In the genomic region with DNA sequence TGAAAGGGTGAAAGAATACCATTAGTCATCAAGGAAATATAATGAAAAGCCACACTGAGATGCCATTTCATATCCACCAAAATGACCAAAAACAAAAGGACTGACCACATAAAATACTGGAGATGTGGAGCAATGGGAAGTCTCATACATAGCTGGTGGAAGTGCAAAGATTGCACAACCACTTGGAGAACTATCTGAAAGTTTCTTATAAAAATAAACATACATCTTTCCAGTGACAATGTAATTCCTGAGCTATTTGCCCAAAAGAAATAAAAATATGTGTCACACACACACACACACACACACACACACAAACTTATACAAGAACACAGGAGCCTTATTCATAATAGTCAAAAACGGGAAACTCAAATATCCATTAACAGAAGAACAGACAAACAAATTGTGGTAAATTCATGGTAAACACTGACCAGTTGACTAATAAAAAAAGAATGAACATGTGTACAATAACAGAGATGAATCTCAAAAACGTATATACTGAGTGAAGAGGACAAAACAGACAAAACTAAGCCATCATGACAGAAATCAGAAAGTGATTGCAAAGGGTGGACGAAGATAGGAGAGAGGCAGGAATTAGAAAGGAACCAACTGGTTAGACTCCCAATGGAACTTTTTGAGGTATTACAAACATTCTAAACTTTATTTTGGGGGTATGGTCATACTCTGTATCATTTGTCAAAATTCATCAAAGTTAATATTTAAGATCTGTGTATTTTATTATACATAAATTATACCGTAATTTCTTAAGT, we compare ENCODE assay signal across 9 cellular contexts. TPM values are rescaled to one million over a fixed set of nuclear protein-coding genes. Genes with fewer than 3 reads are reported as not detected.
DNase-seq lines count a peak whose midpoint lies in the region; ATAC-seq, FAIRE-seq and TF ChIP-seq lines count a peak whose summit lies in the region.
"Had no signal": no experiment of that assay in that cellular context is flagged by ENCODE, and none has a peak within 500 bp of the region (broad histone marks: within the 10 kb centered on the region; RNA-seq: fewer than 3 reads in every experiment).

No MANE protein-coding gene starts in this region.

- H3K36me3 ChIP-seq in mammary epithelial cell (ENCODE audit: insufficient read depth, low read length) (peaks cover 3% of the 10 kb centered on the region), HepG2 (replicated peaks in 1 of 2; ENCODE audit: control insufficient read depth in 1 of 2, insufficient read depth in 2 of 2, low read length in 2 of 2) (no peaks in the 10 kb centered on the region; a peak in 2 of 5 replicates), Peyer's patch (no peaks in the 10 kb centered on the region)

- dilution Hi-C loops in mammary epithelial cell (cut with HindIII; ENCODE audit: low sequenced_read_pairs) = no loop called here

- intact Hi-C loops in mammary epithelial cell (cut with micrococcal nuclease) = no loop called here
- intact Hi-C loops in HepG2 (cut with micrococcal nuclease; ENCODE audit: unreplicated experiment) = loop anchor here (1.0 kb wide), 1 partner anchor 20 kb away; no protein-coding TSS in a partner anchor

- H3K9ac ChIP-seq in mammary epithelial cell (ENCODE audit: insufficient read depth, low read length) = no peak overlapping the region
- H3K9ac ChIP-seq in HepG2 (ENCODE audit: insufficient read depth, low read depth, low read length) = no peak overlapping the region

- H3K4me1 ChIP-seq in mammary epithelial cell (ENCODE audit: insufficient read depth, low read length) (peaks cover 7% of the 10 kb centered on the region), HepG2 (ENCODE audit: insufficient read depth, low read length) (peaks cover 75% of the 10 kb centered on the region), Peyer's patch (peaks cover 0 to 21% (median 0%) of the 10 kb centered on the region in 4 donors)

- peak overlapping the region; percentile 17 for H3K4me2 ChIP-seq in mammary epithelial cell (ENCODE audit: insufficient read depth, low read depth, low read length)
- peak overlapping the region; percentile 76 for H3K4me2 ChIP-seq in HepG2 (ENCODE audit: low read depth, low read length)

- TF ChIP-seq RAD21 in Ishikawa (IDR thresholded peaks at IDR 0.05; ENCODE audit: low read depth) (no peak), HepG2 (CRISPR knock-in tag; IDR thresholded peaks at IDR 0.05) (no peak)

- no peak for TF ChIP-seq CTCF in mammary epithelial cell (conservative IDR thresholded peaks at IDR 0.05 in 1 of 2, IDR thresholded peaks at IDR 0.05 in 1 of 2; ENCODE audit: extremely low read depth in 1 of 2, insufficient read depth in 1 of 2, low read depth in 1 of 2, low read length in 2 of 2)
- no peak for TF ChIP-seq CTCF in HepG2 (CRISPR knock-in tag; IDR thresholded peaks at IDR 0.05)
- no peak for TF ChIP-seq CTCF in Peyer's patch (IDR thresholded peaks at IDR 0.05)

- H4K20me1 ChIP-seq in mammary epithelial cell (ENCODE audit: insufficient read depth, low read length) (peaks cover 4% of the 10 kb centered on the region), HepG2 (ENCODE audit: insufficient read depth, low read length) (peaks cover 6% of the 10 kb centered on the region)

- TF ChIP-seq EP300 in Ishikawa (IDR thresholded peaks at IDR 0.05; ENCODE audit: borderline replicate concordance) (no peak), HepG2 (IDR thresholded peaks at IDR 0.05; ENCODE audit: low read depth in 2 of 2, low read length in 2 of 2) (no peak; a peak in 1 of 4 replicates), HepG2 (CRISPR knock-in tag; IDR thresholded peaks at IDR 0.05; ENCODE audit: borderline replicate concordance) (no peak)

- ATAC-seq in HepG2 (peak; percentile 58), HG03571 (IDR thresholded peaks at IDR 0.05; ENCODE audit: unreplicated experiment) (no peak)

- no peak for TF ChIP-seq POLR2A in HepG2 (IDR thresholded peaks at IDR 0.05; ENCODE audit: insufficient read depth in 1 of 2, low read depth in 2 of 2, low read length in 2 of 2)
- no peak for TF ChIP-seq POLR2A in Peyer's patch (IDR thresholded peaks at IDR 0.05)

- H3K27me3 ChIP-seq in mammary epithelial cell (ENCODE audit: insufficient read depth, low read length) (no peaks in the 10 kb centered on the region), HepG2 (ENCODE audit: control insufficient read depth in 1 of 2, insufficient read depth in 2 of 2, low read length in 2 of 2) (no peaks in the 10 kb centered on the region), Peyer's patch (no peaks in the 10 kb centered on the region)

- peaks cover 97% of the 10 kb centered on the region for H3K79me2 ChIP-seq in mammary epithelial cell (ENCODE audit: insufficient read depth, low read length)
- peaks cover 98% of the 10 kb centered on the region for H3K79me2 ChIP-seq in HepG2 (ENCODE audit: insufficient read depth, low read length)

- 84% methylated on average over 4 of the region's 4 CpGs for WGBS in mammary epithelial cell (ENCODE audit: low coverage, missing lambda C conversion rate)
- WGBS in HepG2 (ENCODE audit: low lambda C conversion rate) = 45% methylated on average over 4 of the region's 4 CpGs

- in situ Hi-C loops in mammary epithelial cell (cut with MboI; ENCODE audit: low sequenced_read_pairs in 2 of 2) (no loop called here), HepG2 (cut with HindIII; ENCODE audit: extremely low pct_ligation_motif_present, low pct_unique_long_range_greater_than_20kb) (no loop called here)

- BruUV-seq in mammary epithelial cell (replicated peaks; lab: Mats Ljungman, UMichigan) (no TSS peak), HepG2 (replicated peaks; lab: Mats Ljungman, UMichigan) (no TSS peak)

- no peak overlapping the region for H2AFZ ChIP-seq in mammary epithelial cell (ENCODE audit: low read depth, low read length)
- H2AFZ ChIP-seq in HepG2 (ENCODE audit: low read length) = no peak overlapping the region

- POLR2A ChIA-PET in HepG2 (lab: Yijun Ruan, JAX) = interaction anchor here (0.6 kb wide), 1 partner anchor 97 kb away, joined by 4 read pairs; no protein-coding TSS in a partner anchor

- CTCF ChIA-PET in mammary epithelial cell (lab: Charles Lee; ENCODE audit: low non-redundant PET) = no interaction called here
- CTCF ChIA-PET in HepG2 (lab: Yijun Ruan, JAX; ENCODE audit: low intra/inter-chr PET ratio, low total read pairs) = no interaction called here

- DNase-seq in AG20443 (ENCODE audit: low spot score) (peak; percentile 68), mammary epithelial cell (peak; percentile 51), HepG2 (ENCODE audit: low spot score) (peak; percentile 53), NCI-H1105 treated with DMSO at 0.1 percent for 48 hours (lab: John Stamatoyannopoulos, UW) (no peak), Peyer's patch (no peak), NCI-H510A treated with DMSO at 0.1 percent for 48 hours (lab: John Stamatoyannopoulos, UW) (no peak)

- no peak overlapping the region for H3K27ac ChIP-seq in mammary epithelial cell (ENCODE audit: insufficient read depth, low read depth, low read length)
- H3K27ac ChIP-seq in HepG2 (ENCODE audit: extremely low read length, insufficient read depth, low read length) = peak overlapping the region; percentile 45
- no peak overlapping the region for H3K27ac ChIP-seq in Peyer's patch

- H3K9me3 ChIP-seq in mammary epithelial cell (replicated peaks; ENCODE audit: insufficient read depth, low read length) (no peaks in the 10 kb centered on the region), HepG2 (ENCODE audit: low read length) (no peaks in the 10 kb centered on the region), Peyer's patch (no peaks in the 10 kb centered on the region)

- FAIRE-seq in HepG2 (lab: Jason Lieb, UNC) = no peak
- FAIRE-seq: urothelium cell line had no signal

- H3K4me3 ChIP-seq in mammary epithelial cell (replicated peaks in 1 of 3; ENCODE audit: insufficient read depth in 1 of 3, low read depth in 2 of 3, low read length in 3 of 3) (no peak overlapping the region), HepG2 (replicated peaks in 1 of 3; ENCODE audit: insufficient read depth in 1 of 3, low read depth in 2 of 3, low read length in 3 of 3) (no peak overlapping the region), Peyer's patch (no peak overlapping the region)

TF ChIP-seq in Ishikawa, 13 proteins besides CTCF, POLR2A, EP300 and RAD21:
- no peak for TF ChIP-seq FOXM1 (IDR thresholded peaks at IDR 0.05; ENCODE audit: borderline replicate concordance, low read depth)
- no peak for TF ChIP-seq TEAD4 (IDR thresholded peaks at IDR 0.05)
- TF ChIP-seq CEBPB (IDR thresholded peaks at IDR 0.05) = peak; percentile 72; the same call in 1 of the 2 replicates
- no peak for TF ChIP-seq TAF1 (IDR thresholded peaks at IDR 0.05; ENCODE audit: low read depth)

TF ChIP-seq in HepG2, 621 proteins besides CTCF, POLR2A, EP300 and RAD21 (continues in another document):
- TF ChIP-seq ZNF501 (CRISPR knock-in tag; IDR thresholded peaks at IDR 0.05) = no peak
- peak; percentile 90 for TF ChIP-seq CEBPB (IDR thresholded peaks at IDR 0.05; ENCODE audit: borderline replicate concordance, low read depth, low read length)
- no peak for TF ChIP-seq GABPA (IDR thresholded peaks at IDR 0.05; ENCODE audit: low read depth, low read length)
- no peak for TF ChIP-seq GABPA (CRISPR knock-in tag; IDR thresholded peaks at IDR 0.05; ENCODE audit: low read depth)

RNA-seq across cellular contexts. Expression of gene WASL, which starts 21.5 kb away (rescaled TPM):
- total RNA-seq in mammary epithelial cell (10 to 100 TPM; 26.3 to 45.6 TPM), HepG2 (2016; rRNA removed; fragmentation: Illumina TruSeq; extraction: Trizol) (12.8 and 18.7 TPM in 2 replicates), Peyer's patch (10 to 100 TPM; 33.8 to 60.2 (median 51.5) TPM)
- polyA plus RNA-seq in mammary epithelial cell (13.2 TPM), HepG2 (2011; rRNA removed) (7.4 and 7.9 TPM in 2 replicates)
- 18.0 TPM for polyA minus RNA-seq in mammary epithelial cell
- 3.0 and 3.2 TPM in 2 replicates for total RNA-seq in HepG2 (2016; cell fraction: cytosol; rRNA removed; fragmentation: Illumina TruSeq; extraction: Trizol; ENCODE audit: low read depth)
- total RNA-seq in HepG2 (2016; cell fraction: insoluble cytoplasmic fraction; rRNA removed; fragmentation: Illumina TruSeq; extraction: Trizol) = 13.0 and 16.0 TPM in 2 replicates
- total RNA-seq in HepG2 (2016; cell fraction: membrane; rRNA removed; fragmentation: Illumina TruSeq; extraction: Trizol) = 15.3 and 16.6 TPM in 2 replicates
- 19.0 and 19.2 TPM in 2 replicates for total RNA-seq in HepG2 (2016; cell fraction: nucleus; rRNA removed; fragmentation: Illumina TruSeq; extraction: Trizol)
- polyA plus RNA-seq in HepG2 (2011; cell fraction: cytosol; rRNA removed) = 3.5 and 5.6 TPM in 2 replicates
- polyA plus RNA-seq in HepG2 (2011; cell fraction: nucleus; rRNA removed) = 5.9 and 6.1 TPM in 2 replicates
- 16.9 and 18.9 TPM in 2 replicates for polyA plus RNA-seq in HepG2 (2012)
- 1.6 and 2.1 TPM in 2 replicates for polyA plus RNA-seq in HepG2 (2016; cell fraction: cytosol; fragmentation: Illumina TruSeq; extraction: Trizol; ENCODE audit: low read depth)
- 22.0 and 25.2 TPM in 2 replicates for polyA plus RNA-seq in HepG2 (2016; cell fraction: insoluble cytoplasmic fraction; fragmentation: Illumina TruSeq; extraction: Trizol; ENCODE audit: low read depth)
- polyA plus RNA-seq in HepG2 (2016; cell fraction: membrane; fragmentation: Illumina TruSeq; extraction: Trizol; ENCODE audit: low read depth) = 10.0 and 10.9 TPM in 2 replicates
- 14.1 and 14.5 TPM in 2 replicates for polyA plus RNA-seq in HepG2 (2016; cell fraction: nucleus; fragmentation: Illumina TruSeq; extraction: Trizol; ENCODE audit: insufficient read depth, low read depth)
- polyA minus RNA-seq in HepG2 (2011; rRNA and poly(A)+ RNA removed; ENCODE audit: low replicate concordance) = 5.6 and 8.7 TPM in 2 replicates
- polyA minus RNA-seq in HepG2 (2011; cell fraction: cytosol; rRNA and poly(A)+ RNA removed) = 6.8 and 9.4 TPM in 2 replicates
- polyA minus RNA-seq in HepG2 (2011; cell fraction: nucleus; rRNA and poly(A)+ RNA removed) = 30.8 and 37.2 TPM in 2 replicates

Comparison
In these comparisons a context has a peak if more than half of its experiments do, and no peak if none do; other contexts are left out.
1. DNase-seq: peak in AG20443 (single experiment), mammary epithelial cell (single experiment) and HepG2 (single experiment); none in NCI-H1105 treated with DMSO at 0.1 percent for 48 hours (single experiment), Peyer's patch (0 of 3) and NCI-H510A treated with DMSO at 0.1 percent for 48 hours (single experiment).